ENCODE assay signal across 14 cellular contexts in genomic region chr6:21264288-21264818, GRCh38.
DNase-seq lines count a peak whose midpoint lies in the region; ATAC-seq lines count a peak whose summit lies in the region.
"Had no signal": no experiment of that assay in that cellular context is flagged by ENCODE, and none has a peak within 500 bp of the region (broad histone marks: within the 10 kb centered on the region; RNA-seq: fewer than 3 reads in every experiment).

No MANE protein-coding gene starts in this region.

- H3K36me3 ChIP-seq in mesenchymal stem cell (ENCODE audit: control insufficient read depth in 1 of 2, insufficient read depth in 2 of 2, low read depth in 1 of 2, low read length in 2 of 2) = no peaks in the 10 kb centered on the region

- no peak overlapping the region for H3K4me2 ChIP-seq in mesenchymal stem cell (ENCODE audit: low read length, poor library complexity, severe bottlenecking)

- H4K91ac ChIP-seq in mesenchymal stem cell (ENCODE audit: low read length) = no peak overlapping the region

- no peak overlapping the region for H2AFZ ChIP-seq in mesenchymal stem cell (ENCODE audit: low read depth, low read length)

- H3K36me3 Mint-ChIP-seq in activated T-helper 17 cell treated with anti-CD3 and anti-CD28 coated beads, Interleukin-2, amount 50 U/mL, for 72 hours (ENCODE audit: low read depth) = no peaks in the 10 kb centered on the region

- H3K23ac ChIP-seq in mesenchymal stem cell (ENCODE audit: low read length in 2 of 2) = no peak overlapping the region

- peaks cover 3% of the 10 kb centered on the region for H3K9me3 Mint-ChIP-seq in activated T-helper 17 cell treated with anti-CD3 and anti-CD28 coated beads, Interleukin-2, amount 50 U/mL, for 72 hours

- ATAC-seq in GM21529 (IDR thresholded peaks at IDR 0.05; ENCODE audit: unreplicated experiment) = peak; percentile 36
- no peak for ATAC-seq in activated T-helper 17 cell treated with anti-CD3 and anti-CD28 coated beads, Interleukin-2, amount 50 U/mL, for 72 hours (replicated peaks)
- ATAC-seq in HG03139 (IDR thresholded peaks at IDR 0.05; ENCODE audit: unreplicated experiment) = no peak

- no peak overlapping the region for H3K27ac ChIP-seq in mesenchymal stem cell (ENCODE audit: low read length, poor library complexity, severe bottlenecking)
- H3K27ac ChIP-seq: C4-2B had no signal

- no peak overlapping the region for H2BK15ac ChIP-seq in mesenchymal stem cell (ENCODE audit: low read depth, poor library complexity, severe bottlenecking)

- peaks cover 10% of the 10 kb centered on the region for H3K4me1 Mint-ChIP-seq in activated T-helper 17 cell treated with anti-CD3 and anti-CD28 coated beads, Interleukin-2, amount 50 U/mL, for 72 hours

- no peak overlapping the region for H3K18ac ChIP-seq in mesenchymal stem cell (ENCODE audit: low read depth in 1 of 2, low read length in 2 of 2)

- H3K9ac ChIP-seq in mesenchymal stem cell (ENCODE audit: low read length) = no peak overlapping the region

- H3K27me3 ChIP-seq in mesenchymal stem cell (ENCODE audit: control insufficient read depth in 1 of 2, insufficient read depth in 1 of 2, low read length in 2 of 2) = no peaks in the 10 kb centered on the region

- no peaks in the 10 kb centered on the region for H3K9me3 ChIP-seq in mesenchymal stem cell (ENCODE audit: control insufficient read depth, low read length)

- peaks cover 3% of the 10 kb centered on the region for H3K4me1 ChIP-seq in mesenchymal stem cell (ENCODE audit: control insufficient read depth, insufficient read depth, low read depth, low read length)

- no peak overlapping the region for H3K4me3 ChIP-seq in mesenchymal stem cell (ENCODE audit: insufficient read depth in 1 of 2, low read depth in 1 of 2, low read length in 2 of 2)

- H3K27ac Mint-ChIP-seq in activated T-helper 17 cell treated with anti-CD3 and anti-CD28 coated beads, Interleukin-2, amount 50 U/mL, for 72 hours = peak overlapping the region; percentile 88

- peak overlapping the region; percentile 56 for H3K4me3 Mint-ChIP-seq in activated T-helper 17 cell treated with anti-CD3 and anti-CD28 coated beads, Interleukin-2, amount 50 U/mL, for 72 hours

- no peak overlapping the region for H2BK5ac ChIP-seq in mesenchymal stem cell (ENCODE audit: low read depth, low read length, poor library complexity, severe bottlenecking)

- WGBS in mesenchymal stem cell = 46% methylated on average over 4 of the region's 8 CpGs

- no peak overlapping the region for H4K8ac ChIP-seq in mesenchymal stem cell (ENCODE audit: low read length)

- no peak overlapping the region for H2BK120ac ChIP-seq in mesenchymal stem cell (ENCODE audit: low read depth, low read length)

- H3K27me3 Mint-ChIP-seq in activated T-helper 17 cell treated with anti-CD3 and anti-CD28 coated beads, Interleukin-2, amount 50 U/mL, for 72 hours = peaks cover 18% of the 10 kb centered on the region

- H2BK12ac ChIP-seq in mesenchymal stem cell (ENCODE audit: low read length in 2 of 2) = no peak overlapping the region

- H3K4ac ChIP-seq in mesenchymal stem cell (ENCODE audit: low read depth in 1 of 2, low read length in 2 of 2) = no peak overlapping the region

- H2AK5ac ChIP-seq in mesenchymal stem cell (ENCODE audit: low read length, severe bottlenecking) = no peak overlapping the region

- DNase-seq in COR-L47 (lab: John Stamatoyannopoulos, UW) (peak; percentile 57), NCI-H146 treated with DMSO at 0.1 percent for 48 hours (lab: John Stamatoyannopoulos, UW; ENCODE audit: unreplicated experiment) (peak; percentile 76), amygdala (lab: John Stamatoyannopoulos, UW) (no peak), mesenchymal stem cell (no peak), occipital lobe (lab: John Stamatoyannopoulos, UW) (no peak)
- DNase-seq: activated CD8-positive, alpha-beta memory T cell treated with anti-CD3 and anti-CD28 coated beads, Interleukin-2, amount 50 U/mL, for 4 hours; central memory CD4-positive, alpha-beta T cell; foreskin melanocyte; KBM-7; mesendoderm had no signal

- H3K14ac ChIP-seq in mesenchymal stem cell (ENCODE audit: low read length in 2 of 2) = no peak overlapping the region

- no peaks in the 10 kb centered on the region for H3K79me1 ChIP-seq in mesenchymal stem cell (replicated peaks; ENCODE audit: low read length, poor library complexity, severe bottlenecking)

Comparison
In these comparisons a context has a peak if more than half of its experiments do, and no peak if none do; other contexts are left out.
1. DNase-seq: peak in COR-L47 (single experiment) and NCI-H146 treated with DMSO at 0.1 percent for 48 hours (single experiment); none in amygdala (0 of 56), mesenchymal stem cell (single experiment) and occipital lobe (single experiment).